ENCODE assay signal across 1 cellular context in the genomic region with DNA sequence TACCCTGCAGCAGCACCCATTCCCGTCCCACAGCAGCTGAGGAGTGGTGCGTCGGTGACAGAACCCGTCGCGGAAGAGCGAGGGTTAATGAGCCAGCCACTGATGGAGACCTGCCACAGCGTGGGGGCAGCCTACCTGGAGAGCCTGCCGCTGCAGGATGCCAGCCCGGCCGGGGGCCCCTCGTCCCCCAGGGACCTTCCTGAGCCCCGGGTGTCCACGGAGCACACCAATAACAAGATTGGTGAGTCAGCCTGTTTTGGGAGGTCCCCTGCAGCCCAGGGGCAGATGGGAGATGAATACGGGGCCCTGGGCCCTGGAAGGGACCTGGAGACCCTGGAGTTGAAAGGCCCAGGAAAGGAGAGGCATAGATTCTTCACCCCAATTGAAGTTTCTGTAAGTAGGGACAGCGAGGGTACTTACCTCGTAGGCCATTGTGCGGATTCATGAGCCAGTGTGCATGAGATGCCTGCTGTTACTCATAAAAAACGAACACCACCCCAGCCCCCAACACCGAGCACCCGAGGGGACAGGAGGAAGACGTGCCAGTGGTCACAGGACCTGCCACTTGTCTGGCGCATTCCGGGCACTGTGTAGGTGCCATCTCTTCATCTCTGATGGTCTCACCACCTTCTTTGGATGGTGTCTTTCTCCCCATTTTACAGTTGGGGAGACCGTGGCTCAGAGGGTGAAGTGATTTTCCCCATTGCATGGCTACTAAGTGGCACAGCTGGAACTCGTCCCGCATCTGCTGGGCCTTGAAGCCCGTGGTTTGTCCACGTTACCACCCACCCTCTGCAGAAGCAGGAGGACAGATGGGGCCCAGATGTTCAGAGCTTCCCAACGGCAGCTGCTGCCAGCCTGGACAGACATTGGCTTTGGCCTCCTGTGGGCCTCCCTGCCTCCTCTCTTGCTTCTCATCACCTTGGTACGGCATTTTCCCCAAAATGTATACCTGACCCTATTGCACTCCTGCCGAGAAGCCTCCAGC.
TF ChIP-seq lines count a peak whose summit lies in the region.

No MANE protein-coding gene starts in this region.

TF ChIP-seq in WTC11, 78 proteins besides CTCF, POLR2A, EP300 and RAD21:
- TF ChIP-seq, protein P1, sequence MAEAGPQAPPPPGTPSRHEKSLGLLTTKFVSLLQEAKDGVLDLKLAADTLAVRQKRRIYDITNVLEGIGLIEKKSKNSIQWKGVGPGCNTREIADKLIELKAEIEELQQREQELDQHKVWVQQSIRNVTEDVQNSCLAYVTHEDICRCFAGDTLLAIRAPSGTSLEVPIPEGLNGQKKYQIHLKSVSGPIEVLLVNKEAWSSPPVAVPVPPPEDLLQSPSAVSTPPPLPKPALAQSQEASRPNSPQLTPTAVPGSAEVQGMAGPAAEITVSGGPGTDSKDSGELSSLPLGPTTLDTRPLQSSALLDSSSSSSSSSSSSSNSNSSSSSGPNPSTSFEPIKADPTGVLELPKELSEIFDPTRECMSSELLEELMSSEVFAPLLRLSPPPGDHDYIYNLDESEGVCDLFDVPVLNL (CRISPR knock-in tag; IDR thresholded peaks at IDR 0.05; ENCODE audit: borderline replicate concordance, low read depth): no peak
- TF ChIP-seq ZNF423 (CRISPR knock-in tag; IDR thresholded peaks at IDR 0.05): peak; percentile 77
